Comparison of ENCODE assay signal across 8 cellular contexts in genomic region chr1:144102051-144102745, GRCh38.
DNase-seq lines count a peak whose midpoint lies in the region; ATAC-seq and TF ChIP-seq lines count a peak whose summit lies in the region.
"Not testable (repeated sequence)": the region's sequence is repeated elsewhere in the genome, so short reads cannot be mapped to it uniquely, and the experiment has no call there.

No MANE protein-coding gene starts in this region.

- H3K4me1 ChIP-seq in body of pancreas; mucosa of descending colon (ENCODE audit: low read depth); gastrocnemius medialis; tibial nerve: not testable (repeated sequence)

- not testable (repeated sequence) for H3K36me3 ChIP-seq in body of pancreas (replicated peaks in 1 of 2; ENCODE audit: insufficient read depth in 1 of 2, low read depth in 2 of 2); mucosa of descending colon (ENCODE audit: low read depth); gastrocnemius medialis; tibial nerve

- TF ChIP-seq EP300 in tibial nerve (IDR thresholded peaks at IDR 0.05) = not testable (repeated sequence)

- not testable (repeated sequence) for TF ChIP-seq CTCF in HFFc6 (IDR thresholded peaks at IDR 0.05); body of pancreas (IDR thresholded peaks at IDR 0.05); mucosa of descending colon (IDR thresholded peaks at IDR 0.05); gastrocnemius medialis (IDR thresholded peaks at IDR 0.05 in 4 of 5, conservative IDR thresholded peaks at IDR 0.05 in 1 of 5); tibial nerve (IDR thresholded peaks at IDR 0.05)

- not testable (repeated sequence) for H3K36me3 Mint-ChIP-seq in HFFc6 (ENCODE audit: low read depth); activated T-cell treated with anti-CD3 and anti-CD28 coated beads, Interleukin-2, amount 50 U/mL, for 4 hours (ENCODE audit: insufficient read depth)

- H3K9me3 Mint-ChIP-seq in HFFc6 = peaks cover 12% of the 10 kb centered on the region; the same call in 1 of the 2 replicates
- H3K9me3 Mint-ChIP-seq in activated T-cell treated with anti-CD3 and anti-CD28 coated beads, Interleukin-2, amount 50 U/mL, for 4 hours = not testable (repeated sequence)

- H3K27ac ChIP-seq in body of pancreas, gastrocnemius medialis, tibial nerve: not testable (repeated sequence)

- DNase-seq in HFFc6 = peak; percentile 0
- peak; percentile 1 for DNase-seq in activated CD4-positive, CD25-positive, alpha-beta regulatory T cell treated with anti-CD3 and anti-CD28 coated beads, Interleukin-2, amount 50 U/mL, for 16 hours (ENCODE audit: low read depth, low spot score)
- DNase-seq in activated T-cell treated with anti-CD3 and anti-CD28 coated beads, Interleukin-2, amount 50 U/mL, for 4 hours = peak; percentile 13
- peak; percentile 8 to 38 (median 23) for DNase-seq in body of pancreas
- DNase-seq in cardiac septum (ENCODE audit: low spot score) = peak; percentile 81
- DNase-seq in mucosa of descending colon = peak in 2 of 3 donors; percentile 25 to 68
- peak; percentile 4 to 14 for DNase-seq in gastrocnemius medialis
- peak; percentile 4 to 15 for DNase-seq in tibial nerve (ENCODE audit: low spot score in 2 of 2)

- not testable (repeated sequence) for H3K27ac Mint-ChIP-seq in HFFc6

- not testable (repeated sequence) for H3K9me3 ChIP-seq in body of pancreas, mucosa of descending colon, gastrocnemius medialis
- H3K9me3 ChIP-seq in tibial nerve = peaks cover 0 to 18% (median 0%) of the 10 kb centered on the region in 4 donors

- H3K4me3 Mint-ChIP-seq in HFFc6; activated T-cell treated with anti-CD3 and anti-CD28 coated beads, Interleukin-2, amount 50 U/mL, for 4 hours: not testable (repeated sequence)

- not testable (repeated sequence) for H3K4me1 Mint-ChIP-seq in HFFc6 (ENCODE audit: low read depth); activated T-cell treated with anti-CD3 and anti-CD28 coated beads, Interleukin-2, amount 50 U/mL, for 4 hours (ENCODE audit: low read depth)

- intact Hi-C loops in body of pancreas (cut with DNase I); cardiac septum (cut with DNase I); mucosa of descending colon (cut with DNase I, micrococcal nuclease); gastrocnemius medialis (cut with DNase I; ENCODE audit: low total_unique reads): not testable (repeated sequence)

- in situ Hi-C loops in gastrocnemius medialis (cut with MboI; ENCODE audit: low sequenced_read_pairs in 4 of 4) = not testable (repeated sequence)

- 26 to 56% methylated on average over 2 to 3 of the region's 3 CpGs for WGBS in body of pancreas, 2 donors
- 69 to 84% methylated on average over 3 of the region's 3 CpGs for WGBS in tibial nerve, 2 donors

- H3K4me3 ChIP-seq in body of pancreas, mucosa of descending colon, gastrocnemius medialis, tibial nerve: not testable (repeated sequence)

- H3K27me3 Mint-ChIP-seq in HFFc6 (ENCODE audit: insufficient read depth); activated T-cell treated with anti-CD3 and anti-CD28 coated beads, Interleukin-2, amount 50 U/mL, for 4 hours (ENCODE audit: low read depth): not testable (repeated sequence)

- H3K27me3 ChIP-seq in body of pancreas, gastrocnemius medialis, tibial nerve: not testable (repeated sequence)

- TF ChIP-seq POLR2A in body of pancreas (IDR thresholded peaks at IDR 0.05); gastrocnemius medialis (IDR thresholded peaks at IDR 0.05); tibial nerve (IDR thresholded peaks at IDR 0.05): not testable (repeated sequence)

- peak in 1 of 2 donors; percentile 31 for ATAC-seq in activated T-cell treated with anti-CD3 and anti-CD28 coated beads, Interleukin-2, amount 50 U/mL, for 4 hours
- not testable (repeated sequence) for ATAC-seq in body of pancreas, mucosa of descending colon, gastrocnemius medialis

Comparison
In these comparisons a context has a peak if more than half of its experiments do, and no peak if none do; other contexts are left out.
1. DNase-seq: peak in every context shown above with its lines; median percentile 81 in cardiac septum; 46 in mucosa of descending colon; 23 in body of pancreas; 13 in activated T-cell treated with anti-CD3 and anti-CD28 coated beads, Interleukin-2, amount 50 U/mL, for 4 hours; 10 in tibial nerve; 9 in gastrocnemius medialis; 1 in activated CD4-positive, CD25-positive, alpha-beta regulatory T cell treated with anti-CD3 and anti-CD28 coated beads, Interleukin-2, amount 50 U/mL, for 16 hours; 0 in HFFc6.